ENCODE assay signal across 1 cellular context in genomic region chr17:63741251-63742049, GRCh38.
TF ChIP-seq lines count a peak whose summit lies in the region.

Gene STRADA (minus strand): TSS chr17:63741799. CDS start chr17:63728369, 13,430 bp downstream.

TF ChIP-seq in HepG2, 621 proteins besides CTCF, POLR2A, EP300 and RAD21 (continued from another document and continues in another):
- peak; percentile 2; the same call in 1 of the 2 replicates for TF ChIP-seq ZNF276 (CRISPR knock-in tag; IDR thresholded peaks at IDR 0.05; ENCODE audit: low read depth)
- 0 out of 2 replicates have a peak, but pooled peaks have one; percentile 33 for TF ChIP-seq ZNF567 (CRISPR knock-in tag; IDR thresholded peaks at IDR 0.05; ENCODE audit: borderline replicate concordance)
- peak; percentile 52 for TF ChIP-seq MED8 (CRISPR knock-in tag; IDR thresholded peaks at IDR 0.05; ENCODE audit: insufficient replicate concordance)
- TF ChIP-seq HMGXB3 (CRISPR knock-in tag; IDR thresholded peaks at IDR 0.05; ENCODE audit: borderline replicate concordance), result 0 out of 2 replicates have a peak, but pooled peaks have one; percentile 8
- TF ChIP-seq NCOR1 (IDR thresholded peaks at IDR 0.05; ENCODE audit: borderline replicate concordance, low read length), result 0 out of 2 replicates have a peak, but pooled peaks have one; percentile 39
- TF ChIP-seq ZNF142 (CRISPR knock-in tag; IDR thresholded peaks at IDR 0.05), result peak; percentile 57; the same call in 1 of the 2 replicates
- TF ChIP-seq ZNF121 (CRISPR knock-in tag; IDR thresholded peaks at IDR 0.05), result peak; percentile 82
- peak; percentile 91 for TF ChIP-seq ZNF350 (CRISPR knock-in tag; IDR thresholded peaks at IDR 0.05; ENCODE audit: borderline replicate concordance, low read depth)
- peak; percentile 79 for TF ChIP-seq ZNF772 (CRISPR knock-in tag; IDR thresholded peaks at IDR 0.05)
- peak; percentile 26; the same call in 1 of the 2 replicates for TF ChIP-seq PBX3 (CRISPR knock-in tag; IDR thresholded peaks at IDR 0.05; ENCODE audit: borderline replicate concordance)
- TF ChIP-seq LCORL (IDR thresholded peaks at IDR 0.05), result no peak
- peak; percentile 80 for TF ChIP-seq LCORL (CRISPR knock-in tag; IDR thresholded peaks at IDR 0.05)
- no peak for TF ChIP-seq ZFAT (CRISPR knock-in tag; conservative IDR thresholded peaks at IDR 0.05)
- peak; percentile 97 for TF ChIP-seq ZFX (CRISPR knock-in tag; IDR thresholded peaks at IDR 0.05; ENCODE audit: low read depth)
- TF ChIP-seq ZNF564 (CRISPR knock-in tag; IDR thresholded peaks at IDR 0.05), result no peak
- TF ChIP-seq THRA (CRISPR knock-in tag; IDR thresholded peaks at IDR 0.05; ENCODE audit: borderline replicate concordance), result no peak
- peak; percentile 91 for TF ChIP-seq ZNF280B (CRISPR knock-in tag; IDR thresholded peaks at IDR 0.05; ENCODE audit: borderline replicate concordance)
- peak; percentile 86; the same call in 1 of the 2 replicates for TF ChIP-seq ZNF761 (CRISPR knock-in tag; conservative IDR thresholded peaks at IDR 0.05)
- no peak; the same call in none of the 2 replicates for TF ChIP-seq ZNF614 (CRISPR knock-in tag; IDR thresholded peaks at IDR 0.05; ENCODE audit: borderline replicate concordance)
- TF ChIP-seq HMG20B (CRISPR knock-in tag; conservative IDR thresholded peaks at IDR 0.05), result no peak
- TF ChIP-seq ETS1 (CRISPR knock-in tag; IDR thresholded peaks at IDR 0.05), result no peak
- TF ChIP-seq TFAP4 (IDR thresholded peaks at IDR 0.05; ENCODE audit: borderline replicate concordance, low read depth), result peak; percentile 62; the same call in 1 of the 2 replicates
- peak; percentile 6; the same call in 1 of the 2 replicates for TF ChIP-seq ZNF691 (CRISPR knock-in tag; IDR thresholded peaks at IDR 0.05; ENCODE audit: borderline replicate concordance, low read depth)
- peak; percentile 90 for TF ChIP-seq TAF1 (CRISPR knock-in tag; IDR thresholded peaks at IDR 0.05)
- peak; percentile 75 for TF ChIP-seq ISL2 (CRISPR knock-in tag; IDR thresholded peaks at IDR 0.05)
- no peak for TF ChIP-seq RBM22 (optimal IDR thresholded peaks at IDR 0.05; ENCODE audit: low read length)
- TF ChIP-seq ZBTB20 (CRISPR knock-in tag; IDR thresholded peaks at IDR 0.05; ENCODE audit: borderline replicate concordance, low read depth), result peak; percentile 1
- no peak for TF ChIP-seq STAG1 (CRISPR knock-in tag; IDR thresholded peaks at IDR 0.05)
- TF ChIP-seq ZBTB34 (CRISPR knock-in tag; IDR thresholded peaks at IDR 0.05), result peak; percentile 38; the same call in 1 of the 2 replicates
- no peak for TF ChIP-seq ZNF383 (CRISPR knock-in tag; IDR thresholded peaks at IDR 0.05; ENCODE audit: borderline replicate concordance)
- TF ChIP-seq KMT2B (CRISPR knock-in tag; IDR thresholded peaks at IDR 0.05), result peak; percentile 78
- TF ChIP-seq REPIN1 (CRISPR knock-in tag; IDR thresholded peaks at IDR 0.05; ENCODE audit: borderline replicate concordance, low read depth), result peak; percentile 82
- 0 out of 2 replicates have a peak, but pooled peaks have one; percentile 2 for TF ChIP-seq HCFC1 (IDR thresholded peaks at IDR 0.05; ENCODE audit: low read depth, low read length)
